Comparison of ENCODE assay signal across 22 cellular contexts in the genomic region with DNA sequence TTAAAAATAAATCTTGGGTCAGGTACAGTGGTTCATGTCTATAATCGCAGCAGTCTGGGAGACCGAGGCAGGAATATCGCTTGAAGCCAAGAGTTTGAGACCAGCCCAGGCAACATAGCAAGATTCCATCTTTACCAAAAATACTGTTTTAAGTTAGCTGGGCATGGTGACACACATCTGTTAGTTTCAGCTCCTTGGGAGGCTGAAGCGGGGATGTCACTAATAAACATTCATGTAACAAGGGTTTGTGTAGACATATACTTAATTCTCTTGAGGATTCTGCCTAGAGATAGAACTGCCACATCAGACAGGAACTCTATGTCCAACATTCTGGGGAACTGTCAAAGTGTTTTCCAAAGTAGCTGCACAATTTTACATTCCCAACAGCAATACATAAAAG.
"Had no signal": no experiment of that assay in that cellular context is flagged by ENCODE, and none has a peak within 500 bp of the region (broad histone marks: within the 10 kb centered on the region; RNA-seq: fewer than 3 reads in every experiment).

No MANE protein-coding gene starts in this region.

- H3K27ac ChIP-seq: epithelial cell of prostate, gastroesophageal sphincter, left ventricle myocardium inferior, lower lobe of right lung, uterus had no signal

- H3K27me3 ChIP-seq: esophagus squamous epithelium, gastroesophageal sphincter, stomach, uterus had no signal

- H3K27me3 Mint-ChIP-seq: naive thymus-derived CD4-positive, alpha-beta T cell; progenitor cell of endocrine pancreas; type B pancreatic cell had no signal

- H3K4me3 Mint-ChIP-seq: immature natural killer cell, type B pancreatic cell had no signal

- ATAC-seq: gastroesophageal sphincter; lower lobe of right lung; naive thymus-derived CD4-positive, alpha-beta T cell had no signal

- H3K27ac Mint-ChIP-seq: progenitor cell of endocrine pancreas, type B pancreatic cell had no signal

- H3K9me3 Mint-ChIP-seq: immature natural killer cell, type B pancreatic cell had no signal

- FAIRE-seq: endometrium, keratinocyte, small intestine had no signal

- H3K4me3 ChIP-seq: esophagus squamous epithelium, gastroesophageal sphincter, left ventricle myocardium inferior, lower lobe of right lung, stomach, uterus had no signal

- H3K9me3 ChIP-seq: esophagus squamous epithelium, gastroesophageal sphincter, lower lobe of right lung, stomach, uterus had no signal

- H3K36me3 ChIP-seq: gastroesophageal sphincter, left ventricle myocardium inferior, lower lobe of right lung, stomach, uterus had no signal

- DNase-seq: effector memory CD4-positive, alpha-beta T cell; esophagus squamous epithelium; foreskin fibroblast; glutamatergic neuron; immature natural killer cell; left ventricle myocardium inferior; lower lobe of right lung; mesendoderm; naive thymus-derived CD4-positive, alpha-beta T cell; right cardiac atrium; small intestine; stimulated activated CD4-positive, alpha-beta T cell treated with anti-CD3 and anti-CD28 coated beads, Interleukin-12 subunit alpha, Interleukin-12 subunit beta, amount 100 ng/mL, for 4 hours; stimulated activated naive CD4-positive, alpha-beta T cell; stomach; substantia nigra; uterus had no signal
